8 cellular contexts compared by ENCODE assay signal in genomic region chr3:184018424-184018973, GRCh38. TPM values are rescaled to one million over a fixed set of nuclear protein-coding genes. Genes with fewer than 3 reads are reported as not detected.
DNase-seq lines count a peak whose midpoint lies in the region; ATAC-seq, FAIRE-seq and TF ChIP-seq lines count a peak whose summit lies in the region.

No MANE protein-coding gene starts in this region.

- no peak for FAIRE-seq in GM12878 (lab: Jason Lieb, UNC)

- 86% methylated on average over 21 of the region's 21 CpGs for WGBS in GM12878 (ENCODE audit: insufficient coverage, insufficient replicate concordance, low lambda C conversion rate, missing lambda C conversion rate)
- WGBS in transverse colon (ENCODE audit: low coverage in 1 of 2), 2 donors, result 64 to 91% methylated on average over 6 to 21 of the region's 21 CpGs

- TF ChIP-seq EP300 in GM12878 (IDR thresholded peaks at IDR 0.05; ENCODE audit: borderline replicate concordance in 1 of 2, control insufficient read depth in 1 of 2, low read depth in 2 of 2, low read length in 2 of 2) (no peak), transverse colon (IDR thresholded peaks at IDR 0.05; ENCODE audit: low read depth) (no peak)

- SMC1A ChIA-PET in GM12878 (lab: Charles Lee; ENCODE audit: uncharacterized antibody, unreplicated experiment), result interaction anchor here (0.9 to 1.5 kb wide), 6 partner anchors 12 to 123 kb away, joined by 3 to 10 read pairs (median 5); no protein-coding TSS in a partner anchor

- no peak for DNase-seq in activated T-cell treated with anti-CD3 and anti-CD28 coated beads, Interleukin-2, amount 50 U/mL, for 72 hours
- DNase-seq in activated T-cell treated with anti-CD3 and anti-CD28 coated beads, Interleukin-2, amount 50 U/mL, for 48 hours, result no peak
- no peak for DNase-seq in GM12878 (ENCODE audit: low read depth, low spot score)
- no peak for DNase-seq in memory B cell (ENCODE audit: low spot score in 2 of 2)
- DNase-seq in transverse colon, result no peak
- no peak for DNase-seq in NK-92 (lab: John Stamatoyannopoulos, UW; ENCODE audit: unreplicated experiment)

- H3K27me3 Mint-ChIP-seq in activated T-cell treated with anti-CD3 and anti-CD28 coated beads, Interleukin-2, amount 50 U/mL, for 72 hours (ENCODE audit: low read depth), result peaks cover 8% of the 10 kb centered on the region
- H3K27me3 Mint-ChIP-seq in memory B cell, result peaks cover 11% of the 10 kb centered on the region

- H3K9ac ChIP-seq in GM12878 (ENCODE audit: control insufficient read depth, insufficient read depth, low read length), result no peak overlapping the region; the same call in 1 of the 2 replicates

- H2AFZ ChIP-seq in GM12878 (ENCODE audit: control insufficient read depth, low read depth, low read length), result peak overlapping the region; percentile 100

- H3K4me1 Mint-ChIP-seq in activated T-cell treated with anti-CD3 and anti-CD28 coated beads, Interleukin-2, amount 50 U/mL, for 72 hours (ENCODE audit: low read depth), result peaks cover 32% of the 10 kb centered on the region
- H3K4me1 Mint-ChIP-seq in memory B cell, result peaks cover 15% of the 10 kb centered on the region

- H3K27ac Mint-ChIP-seq in activated T-cell treated with anti-CD3 and anti-CD28 coated beads, Interleukin-2, amount 50 U/mL, for 72 hours, result peak overlapping the region; percentile 94
- peak overlapping the region; percentile 84 for H3K27ac Mint-ChIP-seq in memory B cell

- RAD21 ChIA-PET in GM12878 (lab: Charles Lee; ENCODE audit: unreplicated experiment), result interaction anchor here (0.7 to 5.7 kb wide), 9 partner anchors 12 to 231 kb away, joined by 3 to 42 read pairs (median 6); partner anchors contain the start of genes EEF1AKMT4, EIF2B5 and PARL

- no peaks in the 10 kb centered on the region for H3K36me3 ChIP-seq in GM12878 (ENCODE audit: control insufficient read depth in 2 of 2, insufficient read depth in 2 of 2, low read length in 1 of 2)
- no peaks in the 10 kb centered on the region for H3K36me3 ChIP-seq in transverse colon

- H3K4me3 Mint-ChIP-seq in activated T-cell treated with anti-CD3 and anti-CD28 coated beads, Interleukin-2, amount 50 U/mL, for 72 hours, result peak overlapping the region; percentile 99 to 100
- peak overlapping the region; percentile 99 for H3K4me3 Mint-ChIP-seq in memory B cell

- no peaks in the 10 kb centered on the region for H3K27me3 ChIP-seq in GM12878 (replicated peaks in 1 of 2; ENCODE audit: control insufficient read depth in 2 of 2, insufficient read depth in 2 of 2, low read length in 1 of 2)
- H3K27me3 ChIP-seq in transverse colon, result no peaks in the 10 kb centered on the region

- CTCF ChIA-PET in GM12878 (lab: Yijun Ruan, JAX), result interaction anchor here (0.6 to 5.0 kb wide), 19 partner anchors 11 to 473 kb away, joined by 3 to 84 read pairs (median 4); partner anchors contain the start of gene PARL

- no peak overlapping the region for H3K27ac ChIP-seq in GM12878 (ENCODE audit: control insufficient read depth, insufficient read depth)
- peak overlapping the region; percentile 79 to 89 (median 87) for H3K27ac ChIP-seq in transverse colon

- in situ Hi-C loops in GM12878 (cut with MboI) (loop anchor here (5.0 kb wide), 1 partner anchor 126 kb away; no protein-coding TSS in a partner anchor), transverse colon (cut with MboI; ENCODE audit: low pct_ligation_motif_present in 1 of 4, low pct_unique_long_range_greater_than_20kb in 1 of 4, low sequenced_read_pairs in 3 of 4) (no loop called here)

- TF ChIP-seq CTCF in GM12878 (IDR thresholded peaks at IDR 0.05 in 2 of 3, conservative IDR thresholded peaks at IDR 0.05 in 1 of 3; ENCODE audit: control insufficient read depth in 2 of 3, extremely low read depth in 1 of 3, insufficient read depth in 1 of 3, low read depth in 3 of 3, low read length in 3 of 3) (no peak), transverse colon (IDR thresholded peaks at IDR 0.05) (no peak)

- H3K4me2 ChIP-seq in GM12878 (ENCODE audit: control insufficient read depth, insufficient read depth), result peak overlapping the region; percentile 86

- H3K4me3 ChIP-seq in GM12878 (peak overlapping the region; percentile 97), transverse colon (peak overlapping the region; percentile 74 to 97 (median 86))

- intact Hi-C loops in GM12878 (cut with micrococcal nuclease; ENCODE audit: unreplicated experiment), result loop anchor here (10.0 kb wide), 1 partner anchor 236 kb away; no protein-coding TSS in a partner anchor
- intact Hi-C loops in transverse colon (cut with DNase I; ENCODE audit: low total_unique reads), result no loop called here

- POLR2A ChIA-PET in GM12878 (lab: Charles Lee), result interaction anchor here (0.8 to 1.0 kb wide), 2 partner anchors 120 to 122 kb away, joined by 3 to 4 read pairs; no protein-coding TSS in a partner anchor

- BruUV-seq in GM12878 (replicated peaks; lab: Mats Ljungman, UMichigan), result no TSS peak

- H3K9me3 Mint-ChIP-seq in activated T-cell treated with anti-CD3 and anti-CD28 coated beads, Interleukin-2, amount 50 U/mL, for 72 hours, result no peaks in the 10 kb centered on the region
- H3K9me3 Mint-ChIP-seq in memory B cell, result no peaks in the 10 kb centered on the region

- peaks cover 1 to 6% of the 10 kb centered on the region in 2 donors for H3K36me3 Mint-ChIP-seq in activated T-cell treated with anti-CD3 and anti-CD28 coated beads, Interleukin-2, amount 50 U/mL, for 72 hours (ENCODE audit: insufficient read depth in 2 of 2)
- peaks cover 1% of the 10 kb centered on the region for H3K36me3 Mint-ChIP-seq in memory B cell

- H4K20me1 ChIP-seq in GM12878 (ENCODE audit: control insufficient read depth, insufficient read depth), result no peaks in the 10 kb centered on the region

- peaks cover 6% of the 10 kb centered on the region for H3K4me1 ChIP-seq in GM12878 (ENCODE audit: control insufficient read depth, insufficient read depth, low read length)
- peaks cover 14 to 37% (median 22%) of the 10 kb centered on the region in 4 donors for H3K4me1 ChIP-seq in transverse colon

- no peak for TF ChIP-seq POLR2A in GM12878 (IDR thresholded peaks at IDR 0.05; ENCODE audit: low read depth, low read length)
- TF ChIP-seq POLR2A in transverse colon (IDR thresholded peaks at IDR 0.05), result no peak

- TF ChIP-seq RAD21 in GM12878 (IDR thresholded peaks at IDR 0.05; ENCODE audit: insufficient read depth, low read depth, low read length), result no peak

- no peaks in the 10 kb centered on the region for H3K9me3 ChIP-seq in GM12878 (replicated peaks; ENCODE audit: control insufficient read depth, insufficient read depth, low read length)
- H3K9me3 ChIP-seq in transverse colon, result no peaks in the 10 kb centered on the region

- H3K79me2 ChIP-seq in GM12878 (ENCODE audit: control insufficient read depth, insufficient read depth, low read length), result no peaks in the 10 kb centered on the region

- no peak for ATAC-seq in activated T-cell treated with anti-CD3 and anti-CD28 coated beads, Interleukin-2, amount 50 U/mL, for 72 hours (replicated peaks in 1 of 2)
- ATAC-seq in GM12878 (no peak), memory B cell (ENCODE audit: low read depth) (no peak), GM21529 (IDR thresholded peaks at IDR 0.05; ENCODE audit: unreplicated experiment) (no peak), GM18868 (IDR thresholded peaks at IDR 0.05; ENCODE audit: unreplicated experiment) (no peak)

RNA-seq across cellular contexts. Expression of gene ABCC5, which starts 0.8 kb away (rescaled TPM):
- total RNA-seq in activated T-cell treated with anti-CD3 and anti-CD28 coated beads, Interleukin-2, amount 50 U/mL, for 72 hours, result 10 to 100 TPM; 18.2 to 22.4 TPM
- total RNA-seq in GM12878 (2013; cell fraction: nucleolus; rRNA removed), result 43.2 and 43.4 TPM in 2 replicates
- total RNA-seq in GM12878 (2014; rRNA removed), result 6.0 and 7.1 TPM in 2 replicates
- total RNA-seq in GM12878 (2014; rRNA removed; fragmentation: Illumina TruSeq; extraction: Trizol), result 5.9 and 6.3 TPM in 2 replicates
- total RNA-seq in GM12878 (2021), result 9.9 and 14.4 TPM in 2 replicates
- 3.0 TPM for polyA plus RNA-seq in GM12878 (2011; ENCODE audit: low read depth)
- 14.7 and 17.8 TPM in 2 replicates for polyA plus RNA-seq in GM12878 (2011; rRNA removed)
- polyA plus RNA-seq in GM12878 (2011; cell fraction: cytosol; rRNA removed), result 10.4 and 11.9 TPM in 2 replicates
- 83.3 and 93.9 TPM in 2 replicates for polyA plus RNA-seq in GM12878 (2011; cell fraction: nucleus; rRNA removed)
- polyA plus RNA-seq in GM12878 (2012), result 3.9 and 4.1 TPM in 2 replicates
- polyA plus RNA-seq in GM12878 (2014; fragmentation: Illumina TruSeq; extraction: Trizol), result 7.8 and 9.6 TPM in 2 replicates
- 1 to 10 TPM; 6.1 to 7.2 TPM for polyA plus RNA-seq in GM12878 (2014; fragmentation: Nextera tagmentation; extraction: Ambion mirVana)
- polyA plus RNA-seq in GM12878 (2014; rRNA removed), result 9.7 and 10.4 TPM in 2 replicates
- 10 to 100 TPM; 11.0 to 11.4 TPM for polyA plus RNA-seq in GM12878 (2016; fragmentation: Nextera tagmentation; extraction: Ambion mirVana)
- 8.9 and 11.0 TPM in 2 replicates for polyA minus RNA-seq in GM12878 (2011; rRNA and poly(A)+ RNA removed)
- 3.2 and 4.6 TPM in 2 replicates for polyA minus RNA-seq in GM12878 (2011; cell fraction: cytosol; rRNA and poly(A)+ RNA removed)
- 16.2 and 22.5 TPM in 2 replicates for polyA minus RNA-seq in GM12878 (2011; cell fraction: nucleus; rRNA and poly(A)+ RNA removed)
- total RNA-seq in transverse colon, result 100 to 1,000 TPM in 1 of 4 donors, 10 to 100 TPM in 3; 74.1 to 168 (median 83.8) TPM

RNA-seq across cellular contexts. Expression of gene HTR3D, which starts 13.0 kb away (rescaled TPM):
- total RNA-seq in activated T-cell treated with anti-CD3 and anti-CD28 coated beads, Interleukin-2, amount 50 U/mL, for 72 hours, result not detected
- not detected in 2 replicates for total RNA-seq in GM12878 (2013; cell fraction: nucleolus; rRNA removed)
- total RNA-seq in GM12878 (2014; rRNA removed) (not detected in 2 replicates), GM12878 (2014; rRNA removed; fragmentation: Illumina TruSeq; extraction: Trizol) (not detected in 2 replicates), GM12878 (2021) (not detected in 2 replicates), transverse colon (not detected)
- not detected for polyA plus RNA-seq in GM12878 (2011; ENCODE audit: low read depth)
- polyA plus RNA-seq in GM12878 (2011; rRNA removed) (not detected in 2 replicates), GM12878 (2014; fragmentation: Illumina TruSeq; extraction: Trizol) (not detected in 2 replicates), GM12878 (2014; fragmentation: Nextera tagmentation; extraction: Ambion mirVana) (not detected), GM12878 (2014; rRNA removed) (not detected in 2 replicates), GM12878 (2016; fragmentation: Nextera tagmentation; extraction: Ambion mirVana) (not detected)
- not detected in 2 replicates for polyA plus RNA-seq in GM12878 (2011; cell fraction: cytosol; rRNA removed)
- polyA plus RNA-seq in GM12878 (2011; cell fraction: nucleus; rRNA removed), result not detected in 2 replicates
- polyA plus RNA-seq in GM12878 (2012), result not detected in 2 replicates
- polyA minus RNA-seq in GM12878 (2011; rRNA and poly(A)+ RNA removed), result not detected in 2 replicates
- not detected in 2 replicates for polyA minus RNA-seq in GM12878 (2011; cell fraction: cytosol; rRNA and poly(A)+ RNA removed)
- polyA minus RNA-seq in GM12878 (2011; cell fraction: nucleus; rRNA and poly(A)+ RNA removed), result not detected in 2 replicates

RNA-seq across cellular contexts. Expression of gene HTR3C, which starts 34.3 kb away (rescaled TPM):
- total RNA-seq in activated T-cell treated with anti-CD3 and anti-CD28 coated beads, Interleukin-2, amount 50 U/mL, for 72 hours, result not detected
- total RNA-seq in GM12878 (2013; cell fraction: nucleolus; rRNA removed), result not detected in 2 replicates
- total RNA-seq in GM12878 (2014; rRNA removed) (not detected in 2 replicates), GM12878 (2014; rRNA removed; fragmentation: Illumina TruSeq; extraction: Trizol) (not detected in 2 replicates), GM12878 (2021) (not detected in 2 replicates), transverse colon (under 1 TPM in 1 of 4 donors, not detected in 3; 0.48 TPM)
- polyA plus RNA-seq in GM12878 (2011; ENCODE audit: low read depth), result not detected
- polyA plus RNA-seq in GM12878 (2011; rRNA removed) (not detected in 2 replicates), GM12878 (2014; fragmentation: Illumina TruSeq; extraction: Trizol) (not detected in 2 replicates), GM12878 (2014; fragmentation: Nextera tagmentation; extraction: Ambion mirVana) (not detected), GM12878 (2014; rRNA removed) (not detected in 2 replicates), GM12878 (2016; fragmentation: Nextera tagmentation; extraction: Ambion mirVana) (not detected)
- not detected in 2 replicates for polyA plus RNA-seq in GM12878 (2011; cell fraction: cytosol; rRNA removed)
- polyA plus RNA-seq in GM12878 (2011; cell fraction: nucleus; rRNA removed), result not detected in 2 replicates
- not detected in 2 replicates for polyA plus RNA-seq in GM12878 (2012)
- not detected in 2 replicates for polyA minus RNA-seq in GM12878 (2011; rRNA and poly(A)+ RNA removed)
- polyA minus RNA-seq in GM12878 (2011; cell fraction: cytosol; rRNA and poly(A)+ RNA removed), result not detected in 2 replicates
- not detected in 2 replicates for polyA minus RNA-seq in GM12878 (2011; cell fraction: nucleus; rRNA and poly(A)+ RNA removed)
